8 cellular contexts compared by ENCODE assay signal in the genomic region with DNA sequence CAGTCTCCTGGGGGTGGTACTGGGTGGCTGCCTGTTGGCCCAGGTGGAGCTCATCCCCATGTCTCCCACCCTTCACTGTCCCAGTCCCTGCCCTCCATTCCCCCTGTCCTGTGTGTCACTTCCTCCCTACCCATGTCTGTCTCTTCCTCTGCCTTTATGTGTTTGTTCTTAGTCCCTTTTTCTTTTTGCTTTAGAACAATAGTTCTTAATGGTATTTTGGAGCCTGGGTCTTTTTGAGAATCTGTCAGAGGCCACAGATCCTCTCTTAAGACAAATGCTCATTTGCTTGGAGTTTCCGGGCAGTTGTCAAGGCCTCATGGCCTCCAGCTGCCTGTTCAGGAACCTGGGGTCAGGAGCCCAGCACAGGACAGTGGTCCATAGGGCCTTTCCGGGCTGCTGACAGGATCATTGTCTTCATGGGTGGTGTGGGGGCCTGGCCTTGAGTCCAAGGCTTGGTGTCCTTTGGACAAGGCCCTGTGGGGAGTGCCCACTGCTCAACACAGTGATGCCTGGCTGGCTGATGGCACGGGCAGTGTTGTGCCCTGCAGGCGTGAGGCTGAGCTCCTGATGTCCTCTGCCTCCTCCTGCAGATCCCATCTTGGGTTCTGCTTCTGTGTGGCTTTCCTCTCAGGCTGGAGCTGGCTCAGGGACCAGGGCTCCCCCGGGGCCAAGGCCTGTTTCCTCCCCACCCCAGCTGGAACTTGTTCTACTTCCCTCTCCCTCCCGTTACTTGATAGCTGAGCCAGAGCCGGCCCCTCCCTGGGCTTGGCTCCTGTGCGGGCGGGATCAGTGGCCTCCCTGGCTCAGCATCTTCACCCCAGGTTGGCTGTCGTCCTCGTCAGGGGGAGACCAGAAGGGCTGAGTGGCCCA. TPM values are rescaled to one million over a fixed set of nuclear protein-coding genes. Genes with fewer than 3 reads are reported as not detected.
DNase-seq lines count a peak whose midpoint lies in the region; ATAC-seq, FAIRE-seq and TF ChIP-seq lines count a peak whose summit lies in the region.

No MANE protein-coding gene starts in this region.

- TF ChIP-seq CTCF in A549 (IDR thresholded peaks at IDR 0.05) = no peak
- TF ChIP-seq CTCF in mesothelial cell of epicardium (IDR thresholded peaks at IDR 0.05; ENCODE audit: unreplicated experiment) = no peak

- no peak for DNase-seq in A549 (ENCODE audit: low read depth in 1 of 2, low spot score in 1 of 2)
- peak; percentile 53 to 68 for DNase-seq in Kasumi-1 (lab: John Stamatoyannopoulos, UW)
- peak in 2 of 61 donors; percentile 35 to 61 for DNase-seq in caudate nucleus (lab: John Stamatoyannopoulos, UW)
- DNase-seq in mesothelial cell of epicardium (ENCODE audit: low spot score in 2 of 2, unreplicated experiment in 2 of 2) = no peak
- no peak for DNase-seq in occipital lobe (lab: John Stamatoyannopoulos, UW)
- DNase-seq in superior temporal gyrus (ENCODE audit: extremely low spot score) = no peak
- DNase-seq in DMS53 (lab: John Stamatoyannopoulos, UW) = no peak

- peaks cover 2% of the 10 kb centered on the region for H3K36me3 Mint-ChIP-seq in mesothelial cell of epicardium

- peaks cover 61% of the 10 kb centered on the region for H3K4me1 Mint-ChIP-seq in mesothelial cell of epicardium

- H3K9me3 ChIP-seq in A549 = no peaks in the 10 kb centered on the region

- H3K27ac ChIP-seq in A549 = peak overlapping the region in 1 of 2 experiments; percentile 20; a peak in 1 of 6 replicates
- peak overlapping the region; percentile 58 for H3K27ac ChIP-seq in caudate nucleus (ENCODE audit: low read depth, low read length)

- peak overlapping the region; percentile 82 for H3K4me3 Mint-ChIP-seq in mesothelial cell of epicardium

- peak overlapping the region; percentile 96 for H3K4me2 ChIP-seq in A549

- H3K9me3 Mint-ChIP-seq in mesothelial cell of epicardium = no peaks in the 10 kb centered on the region

- TF ChIP-seq EP300 in A549 (IDR thresholded peaks at IDR 0.05) = no peak

- POLR2A ChIA-PET in A549 (lab: Yijun Ruan, JAX) = interaction anchor here (1.3 kb wide), 1 partner anchor 139 kb away, joined by 3 read pairs; no protein-coding TSS in a partner anchor

- peak overlapping the region; percentile 66 for H3K27ac Mint-ChIP-seq in mesothelial cell of epicardium

- H3K27me3 Mint-ChIP-seq in mesothelial cell of epicardium (ENCODE audit: low read depth) = no peaks in the 10 kb centered on the region

- no peak overlapping the region for H3K4me3 ChIP-seq in A549

- CTCF ChIA-PET in A549 (lab: Yijun Ruan, JAX) = interaction anchor here (0.9 to 15.7 kb wide), 6 partner anchors 16 to 199 kb away, joined by 3 to 162 read pairs (median 4); no protein-coding TSS in a partner anchor

- TF ChIP-seq RAD21 in A549 (conservative IDR thresholded peaks at IDR 0.05 in 1 of 2, IDR thresholded peaks at IDR 0.05 in 1 of 2) = no peak

- H3K4me1 ChIP-seq in A549 = peaks cover 67% of the 10 kb centered on the region

- no peak for TF ChIP-seq POLR2A in A549 (IDR thresholded peaks at IDR 0.05; ENCODE audit: low read length)

- WGBS in A549 (ENCODE audit: missing lambda C conversion rate) = 89% methylated on average over 11 of the region's 11 CpGs

- FAIRE-seq in A549 (lab: Jason Lieb, UNC) = no peak

- ATAC-seq in A549 (no peak), HG03175 (IDR thresholded peaks at IDR 0.05; ENCODE audit: unreplicated experiment) (no peak)

TF ChIP-seq in A549, 52 proteins besides CTCF, POLR2A, EP300 and RAD21:
- TF ChIP-seq EHF (CRISPR knock-in tag; IDR thresholded peaks at IDR 0.05) (no peak), MYC (IDR thresholded peaks at IDR 0.05; ENCODE audit: borderline replicate concordance, low read length) (no peak), NPAS2 (CRISPR knock-in tag; IDR thresholded peaks at IDR 0.05; ENCODE audit: borderline replicate concordance) (no peak), MAZ (IDR thresholded peaks at IDR 0.05; ENCODE audit: borderline replicate concordance, low read depth, low read length) (no peak), ZNF302 (CRISPR knock-in tag; IDR thresholded peaks at IDR 0.05) (no peak), EHMT2 (IDR thresholded peaks at IDR 0.05; ENCODE audit: low read depth) (no peak), ZC3H11A (IDR thresholded peaks at IDR 0.05) (no peak), ZSCAN20 (CRISPR knock-in tag; IDR thresholded peaks at IDR 0.05) (no peak)
- TF ChIP-seq, protein P1, sequence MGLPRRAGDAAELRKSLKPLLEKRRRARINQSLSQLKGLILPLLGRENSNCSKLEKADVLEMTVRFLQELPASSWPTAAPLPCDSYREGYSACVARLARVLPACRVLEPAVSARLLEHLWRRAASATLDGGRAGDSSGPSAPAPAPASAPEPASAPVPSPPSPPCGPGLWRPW (IDR thresholded peaks at IDR 0.05) = no peak
TF ChIP-seq in A549: peak in this region for 0.

RNA-seq across cellular contexts. Expression of a gene that starts 3.5 kb away (rescaled TPM):
- polyA plus RNA-seq in A549 (2011; rRNA removed) (34.7 and 45.5 TPM in 2 replicates), A549 (2017; fragmentation: RNase III; extraction: RNeasy Plus Mini Kit Qiagen cat#74134 plus additional on column Dnase treatment) (79.2 to 81.4 TPM (median 80.3 TPM) in 3 replicates)
- 107 and 141 TPM in 2 replicates for polyA plus RNA-seq in A549 (2012; cell fraction: cytosol; rRNA removed)
- 199 and 212 TPM in 2 replicates for polyA plus RNA-seq in A549 (2012; cell fraction: nucleus; rRNA removed)
- polyA minus RNA-seq in A549 (2011; rRNA and poly(A)+ RNA removed) = 72.7 and 78.7 TPM in 2 replicates
- total RNA-seq in mesothelial cell of epicardium (107 to 109 TPM (median 108 TPM) in 3 replicates), occipital lobe (46.9 TPM)

RNA-seq across cellular contexts. Expression of a gene that starts 24.5 kb away (rescaled TPM):
- polyA plus RNA-seq in A549 (2011; rRNA removed) (20.7 and 25.0 TPM in 2 replicates), A549 (2017; fragmentation: RNase III; extraction: RNeasy Plus Mini Kit Qiagen cat#74134 plus additional on column Dnase treatment) (17.1 to 23.3 TPM (median 22.9 TPM) in 3 replicates)
- 30.0 and 35.6 TPM in 2 replicates for polyA plus RNA-seq in A549 (2012; cell fraction: cytosol; rRNA removed)
- polyA plus RNA-seq in A549 (2012; cell fraction: nucleus; rRNA removed) = 39.3 and 46.0 TPM in 2 replicates
- 6.9 and 13.6 TPM in 2 replicates for polyA minus RNA-seq in A549 (2011; rRNA and poly(A)+ RNA removed)
- total RNA-seq in mesothelial cell of epicardium (13.2 to 15.8 TPM (median 14.5 TPM) in 3 replicates), occipital lobe (8.6 TPM)

RNA-seq across cellular contexts. Expression of a gene that starts 27.2 kb away (rescaled TPM):
- polyA plus RNA-seq in A549 (2011; rRNA removed) = not detected in 2 replicates
- polyA plus RNA-seq in A549 (2012; cell fraction: cytosol; rRNA removed) = not detected in 2 replicates
- polyA plus RNA-seq in A549 (2012; cell fraction: nucleus; rRNA removed) = 0.48 and 2.0 TPM in 2 replicates
- not detected in 3 replicates for polyA plus RNA-seq in A549 (2017; fragmentation: RNase III; extraction: RNeasy Plus Mini Kit Qiagen cat#74134 plus additional on column Dnase treatment)
- polyA minus RNA-seq in A549 (2011; rRNA and poly(A)+ RNA removed) = 1.8 TPM in 1 of 2 replicates, not detected in the other
- total RNA-seq in mesothelial cell of epicardium = 1.2 to 2.7 TPM (median 1.4 TPM) in 3 replicates
- total RNA-seq in occipital lobe = not detected

RNA-seq across cellular contexts. Expression of a gene that starts 47.7 kb away (rescaled TPM):
- not detected in 2 replicates for polyA plus RNA-seq in A549 (2011; rRNA removed)
- 0.03 TPM in 1 of 2 replicates, not detected in the other for polyA plus RNA-seq in A549 (2012; cell fraction: cytosol; rRNA removed)
- 0.05 TPM in 1 of 2 replicates, not detected in the other for polyA plus RNA-seq in A549 (2012; cell fraction: nucleus; rRNA removed)
- not detected in 3 replicates for polyA plus RNA-seq in A549 (2017; fragmentation: RNase III; extraction: RNeasy Plus Mini Kit Qiagen cat#74134 plus additional on column Dnase treatment)
- not detected in 2 replicates for polyA minus RNA-seq in A549 (2011; rRNA and poly(A)+ RNA removed)
- total RNA-seq in mesothelial cell of epicardium = 0.27 to 0.40 TPM (median 0.34 TPM) in 3 replicates
- not detected for total RNA-seq in occipital lobe

RNA-seq across cellular contexts. Expression of a gene that starts 51.5 kb away (rescaled TPM):
- polyA plus RNA-seq in A549 (2011; rRNA removed) = 235 and 236 TPM in 2 replicates
- 265 and 288 TPM in 2 replicates for polyA plus RNA-seq in A549 (2012; cell fraction: cytosol; rRNA removed)
- polyA plus RNA-seq in A549 (2012; cell fraction: nucleus; rRNA removed) = 267 and 341 TPM in 2 replicates
- polyA plus RNA-seq in A549 (2017; fragmentation: RNase III; extraction: RNeasy Plus Mini Kit Qiagen cat#74134 plus additional on column Dnase treatment) = 141 to 155 TPM (median 143 TPM) in 3 replicates
- polyA minus RNA-seq in A549 (2011; rRNA and poly(A)+ RNA removed) = 390 and 504 TPM in 2 replicates
- total RNA-seq in mesothelial cell of epicardium = 109 to 121 TPM (median 111 TPM) in 3 replicates
- total RNA-seq in occipital lobe = 17.0 TPM

Comparison
In these comparisons a context has a peak if more than half of its experiments do, and no peak if none do; other contexts are left out.
1. DNase-seq: peak in Kasumi-1 (2 of 2); none in A549 (0 of 2), mesothelial cell of epicardium (0 of 2), occipital lobe (single experiment), superior temporal gyrus (single experiment) and DMS53 (single experiment).